1 cellular context compared by ENCODE assay signal in the genomic region with DNA sequence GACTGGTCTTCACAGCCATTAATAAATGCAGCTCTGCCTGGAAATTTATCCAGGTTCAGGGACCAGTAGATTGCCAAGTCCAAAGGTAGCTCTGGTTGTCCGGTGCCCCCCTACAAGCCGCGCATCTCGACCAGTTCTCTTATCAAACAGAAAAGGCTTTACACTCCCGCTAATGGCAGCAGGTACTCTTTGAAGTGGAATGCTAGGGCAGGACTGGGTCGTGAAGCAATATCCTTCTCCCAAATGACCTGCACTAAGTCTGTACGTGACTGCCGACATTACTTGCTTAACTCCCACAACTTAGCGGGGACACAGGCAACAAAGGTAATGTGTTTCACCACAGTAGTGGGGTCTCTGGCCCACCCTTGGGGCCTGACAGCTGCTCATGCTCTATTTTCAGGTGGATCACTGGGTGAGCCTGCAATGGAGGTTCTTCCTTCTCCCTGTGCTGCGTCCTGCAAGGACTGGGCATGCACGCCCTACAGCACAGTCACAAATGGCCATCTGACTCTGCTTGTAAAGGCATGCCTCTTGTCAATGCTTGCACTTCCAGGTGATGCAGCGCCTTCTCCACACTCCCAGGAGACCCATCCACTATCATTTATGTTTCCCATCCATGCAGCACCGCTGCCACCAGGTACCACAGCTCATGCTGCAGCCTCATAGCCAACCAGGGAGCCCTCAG.
TF ChIP-seq lines count a peak whose summit lies in the region.

No MANE protein-coding gene starts in this region.

TF ChIP-seq in HepG2, 621 proteins besides CTCF, POLR2A, EP300 and RAD21 (continued from another document and continues in another):
- 0 out of 2 replicates have a peak, but pooled peaks have one; percentile 18 for TF ChIP-seq HNF1B (CRISPR knock-in tag; IDR thresholded peaks at IDR 0.05)
- TF ChIP-seq BCL6 (CRISPR knock-in tag; IDR thresholded peaks at IDR 0.05), result no peak
- no peak for TF ChIP-seq FIP1L1 (IDR thresholded peaks at IDR 0.05; ENCODE audit: borderline replicate concordance, insufficient read depth, low read depth, low read length)
- TF ChIP-seq, protein P1, sequence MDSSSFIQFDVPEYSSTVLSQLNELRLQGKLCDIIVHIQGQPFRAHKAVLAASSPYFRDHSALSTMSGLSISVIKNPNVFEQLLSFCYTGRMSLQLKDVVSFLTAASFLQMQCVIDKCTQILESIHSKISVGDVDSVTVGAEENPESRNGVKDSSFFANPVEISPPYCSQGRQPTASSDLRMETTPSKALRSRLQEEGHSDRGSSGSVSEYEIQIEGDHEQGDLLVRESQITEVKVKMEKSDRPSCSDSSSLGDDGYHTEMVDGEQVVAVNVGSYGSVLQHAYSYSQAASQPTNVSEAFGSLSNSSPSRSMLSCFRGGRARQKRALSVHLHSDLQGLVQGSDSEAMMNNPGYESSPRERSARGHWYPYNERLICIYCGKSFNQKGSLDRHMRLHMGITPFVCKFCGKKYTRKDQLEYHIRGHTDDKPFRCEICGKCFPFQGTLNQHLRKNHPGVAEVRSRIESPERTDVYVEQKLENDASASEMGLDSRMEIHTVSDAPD (CRISPR knock-in tag; IDR thresholded peaks at IDR 0.05), result no peak
- TF ChIP-seq, protein P2, sequence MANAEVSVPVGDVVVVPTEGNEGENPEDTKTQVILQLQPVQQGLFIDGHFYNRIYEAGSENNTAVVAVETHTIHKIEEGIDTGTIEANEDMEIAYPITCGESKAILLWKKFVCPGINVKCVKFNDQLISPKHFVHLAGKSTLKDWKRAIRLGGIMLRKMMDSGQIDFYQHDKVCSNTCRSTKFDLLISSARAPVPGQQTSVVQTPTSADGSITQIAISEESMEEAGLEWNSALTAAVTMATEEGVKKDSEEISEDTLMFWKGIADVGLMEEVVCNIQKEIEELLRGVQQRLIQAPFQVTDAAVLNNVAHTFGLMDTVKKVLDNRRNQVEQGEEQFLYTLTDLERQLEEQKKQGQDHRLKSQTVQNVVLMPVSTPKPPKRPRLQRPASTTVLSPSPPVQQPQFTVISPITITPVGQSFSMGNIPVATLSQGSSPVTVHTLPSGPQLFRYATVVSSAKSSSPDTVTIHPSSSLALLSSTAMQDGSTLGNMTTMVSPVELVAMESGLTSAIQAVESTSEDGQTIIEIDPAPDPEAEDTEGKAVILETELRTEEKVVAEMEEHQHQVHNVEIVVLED (CRISPR knock-in tag; IDR thresholded peaks at IDR 0.05; ENCODE audit: borderline replicate concordance), result no peak
- no peak for TF ChIP-seq RFX5 (IDR thresholded peaks at IDR 0.05; ENCODE audit: low read depth, low read length)
- no peak for TF ChIP-seq ZNF773 (CRISPR knock-in tag; IDR thresholded peaks at IDR 0.05; ENCODE audit: borderline replicate concordance)
- no peak for TF ChIP-seq ZNF451 (CRISPR knock-in tag; IDR thresholded peaks at IDR 0.05)
- TF ChIP-seq ZNF784 (CRISPR knock-in tag; IDR thresholded peaks at IDR 0.05; ENCODE audit: borderline replicate concordance), result no peak
- no peak for TF ChIP-seq HES4 (CRISPR knock-in tag; IDR thresholded peaks at IDR 0.05; ENCODE audit: borderline replicate concordance)
- TF ChIP-seq DRAP1 (CRISPR knock-in tag; IDR thresholded peaks at IDR 0.05), result no peak
- no peak for TF ChIP-seq NAIF1 (CRISPR knock-in tag; IDR thresholded peaks at IDR 0.05; ENCODE audit: borderline replicate concordance)
- TF ChIP-seq ZMYM4 (CRISPR knock-in tag; IDR thresholded peaks at IDR 0.05), result peak; percentile 24; the same call in 1 of the 2 replicates
- TF ChIP-seq, protein P3, sequence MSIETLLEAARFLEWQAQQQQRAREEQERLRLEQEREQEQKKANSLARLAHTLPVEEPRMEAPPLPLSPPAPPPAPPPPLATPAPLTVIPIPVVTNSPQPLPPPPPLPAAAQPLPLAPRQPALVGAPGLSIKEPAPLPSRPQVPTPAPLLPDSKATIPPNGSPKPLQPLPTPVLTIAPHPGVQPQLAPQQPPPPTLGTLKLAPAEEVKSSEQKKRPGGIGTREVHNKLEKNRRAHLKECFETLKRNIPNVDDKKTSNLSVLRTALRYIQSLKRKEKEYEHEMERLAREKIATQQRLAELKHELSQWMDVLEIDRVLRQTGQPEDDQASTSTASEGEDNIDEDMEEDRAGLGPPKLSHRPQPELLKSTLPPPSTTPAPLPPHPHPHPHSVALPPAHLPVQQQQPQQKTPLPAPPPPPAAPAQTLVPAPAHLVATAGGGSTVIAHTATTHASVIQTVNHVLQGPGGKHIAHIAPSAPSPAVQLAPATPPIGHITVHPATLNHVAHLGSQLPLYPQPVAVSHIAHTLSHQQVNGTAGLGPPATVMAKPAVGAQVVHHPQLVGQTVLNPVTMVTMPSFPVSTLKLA (IDR thresholded peaks at IDR 0.05), result no peak
- no peak for TF ChIP-seq CCDC6 (CRISPR knock-in tag; IDR thresholded peaks at IDR 0.05)
- 0 out of 2 replicates have a peak, but pooled peaks have one; percentile 19 for TF ChIP-seq ZNF607 (CRISPR knock-in tag; IDR thresholded peaks at IDR 0.05; ENCODE audit: borderline replicate concordance)
- TF ChIP-seq ZNF703 (CRISPR knock-in tag; IDR thresholded peaks at IDR 0.05; ENCODE audit: borderline replicate concordance), result no peak
- TF ChIP-seq FOXA3 (CRISPR knock-in tag; IDR thresholded peaks at IDR 0.05), result 0 out of 2 replicates have a peak, but pooled peaks have one; percentile 9
- TF ChIP-seq ZNF367 (CRISPR knock-in tag; IDR thresholded peaks at IDR 0.05; ENCODE audit: borderline replicate concordance), result no peak
- TF ChIP-seq ZNF615 (CRISPR knock-in tag; IDR thresholded peaks at IDR 0.05; ENCODE audit: borderline replicate concordance), result no peak
- TF ChIP-seq ZNF543 (CRISPR knock-in tag; IDR thresholded peaks at IDR 0.05), result 0 out of 2 replicates have a peak, but pooled peaks have one; percentile 32
- TF ChIP-seq HNF4A (CRISPR knock-in tag; IDR thresholded peaks at IDR 0.05), result peak; percentile 27; the same call in 1 of the 2 replicates
- TF ChIP-seq, protein P4, sequence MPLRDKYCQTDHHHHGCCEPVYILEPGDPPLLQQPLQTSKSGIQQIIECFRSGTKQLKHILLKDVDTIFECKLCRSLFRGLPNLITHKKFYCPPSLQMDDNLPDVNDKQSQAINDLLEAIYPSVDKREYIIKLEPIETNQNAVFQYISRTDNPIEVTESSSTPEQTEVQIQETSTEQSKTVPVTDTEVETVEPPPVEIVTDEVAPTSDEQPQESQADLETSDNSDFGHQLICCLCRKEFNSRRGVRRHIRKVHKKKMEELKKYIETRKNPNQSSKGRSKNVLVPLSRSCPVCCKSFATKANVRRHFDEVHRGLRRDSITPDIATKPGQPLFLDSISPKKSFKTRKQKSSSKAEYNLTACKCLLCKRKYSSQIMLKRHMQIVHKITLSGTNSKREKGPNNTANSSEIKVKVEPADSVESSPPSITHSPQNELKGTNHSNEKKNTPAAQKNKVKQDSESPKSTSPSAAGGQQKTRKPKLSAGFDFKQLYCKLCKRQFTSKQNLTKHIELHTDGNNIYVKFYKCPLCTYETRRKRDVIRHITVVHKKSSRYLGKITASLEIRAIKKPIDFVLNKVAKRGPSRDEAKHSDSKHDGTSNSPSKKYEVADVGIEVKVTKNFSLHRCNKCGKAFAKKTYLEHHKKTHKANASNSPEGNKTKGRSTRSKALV (CRISPR knock-in tag; IDR thresholded peaks at IDR 0.05), result no peak
- peak; percentile 13; the same call in 1 of the 2 replicates for TF ChIP-seq ZNF687 (CRISPR knock-in tag; IDR thresholded peaks at IDR 0.05)
- 0 out of 2 replicates have a peak, but pooled peaks have one; percentile 7 for TF ChIP-seq FOSL2 (CRISPR knock-in tag; IDR thresholded peaks at IDR 0.05)
- no peak for TF ChIP-seq HNRNPL (IDR thresholded peaks at IDR 0.05; ENCODE audit: low read depth, low read length)
- TF ChIP-seq MIXL1 (CRISPR knock-in tag; IDR thresholded peaks at IDR 0.05), result no peak
- TF ChIP-seq TFDP1 (CRISPR knock-in tag; IDR thresholded peaks at IDR 0.05; ENCODE audit: borderline replicate concordance), result no peak
- TF ChIP-seq, protein P5, sequence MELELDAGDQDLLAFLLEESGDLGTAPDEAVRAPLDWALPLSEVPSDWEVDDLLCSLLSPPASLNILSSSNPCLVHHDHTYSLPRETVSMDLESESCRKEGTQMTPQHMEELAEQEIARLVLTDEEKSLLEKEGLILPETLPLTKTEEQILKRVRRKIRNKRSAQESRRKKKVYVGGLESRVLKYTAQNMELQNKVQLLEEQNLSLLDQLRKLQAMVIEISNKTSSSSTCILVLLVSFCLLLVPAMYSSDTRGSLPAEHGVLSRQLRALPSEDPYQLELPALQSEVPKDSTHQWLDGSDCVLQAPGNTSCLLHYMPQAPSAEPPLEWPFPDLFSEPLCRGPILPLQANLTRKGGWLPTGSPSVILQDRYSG (CRISPR knock-in tag; IDR thresholded peaks at IDR 0.05), result no peak
- TF ChIP-seq ZNF629 (CRISPR knock-in tag; conservative IDR thresholded peaks at IDR 0.05), result no peak
- no peak for TF ChIP-seq ZBTB20 (CRISPR knock-in tag; IDR thresholded peaks at IDR 0.05; ENCODE audit: borderline replicate concordance, low read depth)
- no peak for TF ChIP-seq ZNF253 (CRISPR knock-in tag; IDR thresholded peaks at IDR 0.05; ENCODE audit: borderline replicate concordance)
- TF ChIP-seq PLSCR1 (CRISPR knock-in tag; IDR thresholded peaks at IDR 0.05; ENCODE audit: borderline replicate concordance), result no peak
- TF ChIP-seq BRCA1 (CRISPR knock-in tag; IDR thresholded peaks at IDR 0.05), result no peak
- no peak for TF ChIP-seq ZNF570 (CRISPR knock-in tag; IDR thresholded peaks at IDR 0.05; ENCODE audit: borderline replicate concordance)
